In genomic region chr11:110565690-110566336, GRCh38 we compare ENCODE assay signal across 12 cellular contexts.
DNase-seq lines count a peak whose midpoint lies in the region; ATAC-seq and TF ChIP-seq lines count a peak whose summit lies in the region.
"Had no signal": no experiment of that assay in that cellular context is flagged by ENCODE, and none has a peak within 500 bp of the region (broad histone marks: within the 10 kb centered on the region; RNA-seq: fewer than 3 reads in every experiment).

No MANE protein-coding gene starts in this region.

- no peak for TF ChIP-seq RAD21 in HCT116 (IDR thresholded peaks at IDR 0.05; ENCODE audit: low read depth)

- peaks cover 0 to 2% (median 0%) of the 10 kb centered on the region in 7 donors for H3K4me1 Mint-ChIP-seq in naive thymus-derived CD4-positive, alpha-beta T cell
- no peaks in the 10 kb centered on the region for H3K4me1 Mint-ChIP-seq in activated naive CD4-positive, alpha-beta T cell treated with anti-CD3 and anti-CD28 coated beads for 36 hours (ENCODE audit: low read depth)
- H3K4me1 Mint-ChIP-seq in activated CD4-positive, alpha-beta memory T cell treated with anti-CD3 and anti-CD28 coated beads, Interleukin-2, amount 10 ng/mL, durations not matched to agents 7 days and 5 days: no peaks in the 10 kb centered on the region

- DNase-seq in HCT116 (ENCODE audit: low read depth, low spot score): no peak
- DNase-seq in NCI-H2029 (lab: John Stamatoyannopoulos, UW): peak; percentile 85
- peak in 5 of 7 donors; percentile 19 to 31 (median 26) for DNase-seq in adrenal gland
- peak in 1 of 9 donors; percentile 2 for DNase-seq in naive thymus-derived CD4-positive, alpha-beta T cell
- no peak for DNase-seq in activated naive CD4-positive, alpha-beta T cell treated with anti-CD3 and anti-CD28 coated beads for 36 hours
- no peak for DNase-seq in activated CD4-positive, alpha-beta memory T cell treated with anti-CD3 and anti-CD28 coated beads, Interleukin-2, amount 10 ng/mL, durations not matched to agents 7 days and 5 days
- DNase-seq in NCI-H2227 treated with DMSO at 0.1 percent for 48 hours (lab: John Stamatoyannopoulos, UW): no peak
- DNase-seq: NCI-H1092 treated with DMSO at 0.1 percent for 48 hours had no signal

- H3K27me3 ChIP-seq in HCT116 (ENCODE audit: insufficient read depth, low read length) (peaks cover 56% of the 10 kb centered on the region), adrenal gland (no peaks in the 10 kb centered on the region)
- no peaks in the 10 kb centered on the region for H3K27me3 ChIP-seq in naive thymus-derived CD4-positive, alpha-beta T cell (ENCODE audit: control insufficient read depth in 2 of 2, insufficient read depth in 2 of 2, low read length in 2 of 2)

- intact Hi-C loops in HCT116 (cut with micrococcal nuclease) (no loop called here), adrenal gland (cut with DNase I) (no loop called here)
- intact Hi-C loops in naive thymus-derived CD4-positive, alpha-beta T cell (cut with micrococcal nuclease): no loop called here
- intact Hi-C loops in activated naive CD4-positive, alpha-beta T cell treated with anti-CD3 and anti-CD28 coated beads for 36 hours (cut with micrococcal nuclease): no loop called here

- BruUV-seq in HCT116 (replicated peaks; lab: Mats Ljungman, UMichigan): no TSS peak

- H3K27ac ChIP-seq in HCT116 (ENCODE audit: low read depth, low read length) (no peak overlapping the region), adrenal gland (no peak overlapping the region)
- no peak overlapping the region for H3K27ac ChIP-seq in naive thymus-derived CD4-positive, alpha-beta T cell (ENCODE audit: low read depth, low read length)
- H3K27ac ChIP-seq: VCaP had no signal

- no peak overlapping the region for H3K27ac Mint-ChIP-seq in naive thymus-derived CD4-positive, alpha-beta T cell
- no peak overlapping the region for H3K27ac Mint-ChIP-seq in activated naive CD4-positive, alpha-beta T cell treated with anti-CD3 and anti-CD28 coated beads for 36 hours
- H3K27ac Mint-ChIP-seq in activated CD4-positive, alpha-beta memory T cell treated with anti-CD3 and anti-CD28 coated beads, Interleukin-2, amount 10 ng/mL, durations not matched to agents 7 days and 5 days: no peak overlapping the region

- H3K9me3 ChIP-seq in HCT116 (ENCODE audit: control insufficient read depth in 1 of 2, insufficient read depth in 1 of 2, low read depth in 1 of 2, low read length in 2 of 2) (no peaks in the 10 kb centered on the region), adrenal gland (replicated peaks in 1 of 3) (peaks cover 0 to 6% (median 0%) of the 10 kb centered on the region in 3 donors)
- no peaks in the 10 kb centered on the region for H3K9me3 ChIP-seq in naive thymus-derived CD4-positive, alpha-beta T cell (ENCODE audit: control insufficient read depth in 2 of 3, low read length in 3 of 3)

- H3K4me2 ChIP-seq in HCT116 (ENCODE audit: low read length): peak overlapping the region; percentile 32

- TF ChIP-seq POLR2A in HCT116 (IDR thresholded peaks at IDR 0.05; ENCODE audit: borderline replicate concordance, extremely low read depth, insufficient read depth, insufficient read length): no peak
- no peak for TF ChIP-seq POLR2A in adrenal gland (IDR thresholded peaks at IDR 0.05)

- H3K4me3 ChIP-seq in HCT116 (replicated peaks in 1 of 2; ENCODE audit: low read depth in 1 of 2, low read length in 2 of 2) (no peak overlapping the region), adrenal gland (no peak overlapping the region)
- H3K4me3 ChIP-seq in naive thymus-derived CD4-positive, alpha-beta T cell (ENCODE audit: low read length): no peak overlapping the region

- H4K20me1 ChIP-seq in HCT116 (ENCODE audit: insufficient read depth): no peaks in the 10 kb centered on the region

- POLR2A ChIA-PET in HCT116 (lab: Charles Lee): interaction anchor here (0.9 kb wide), 1 partner anchor 85 kb away, joined by 3 read pairs; no protein-coding TSS in a partner anchor
- POLR2A ChIA-PET in naive thymus-derived CD4-positive, alpha-beta T cell (lab: Charles Lee): no interaction called here
- POLR2A ChIA-PET in activated CD4-positive, alpha-beta memory T cell treated with anti-CD3 and anti-CD28 coated beads, Interleukin-2, amount 10 ng/mL, durations not matched to agents 7 days and 5 days (lab: Charles Lee): no interaction called here

- CTCF ChIA-PET in HCT116 (lab: Charles Lee): no interaction called here
- CTCF ChIA-PET in naive thymus-derived CD4-positive, alpha-beta T cell (lab: Charles Lee): no interaction called here
- CTCF ChIA-PET in activated naive CD4-positive, alpha-beta T cell treated with anti-CD3 and anti-CD28 coated beads for 36 hours (lab: Charles Lee): interaction anchor here (1.2 kb wide), 1 partner anchor 663 kb away, joined by 3 read pairs; no protein-coding TSS in a partner anchor
- CTCF ChIA-PET in activated CD4-positive, alpha-beta memory T cell treated with anti-CD3 and anti-CD28 coated beads, Interleukin-2, amount 10 ng/mL, durations not matched to agents 7 days and 5 days (lab: Charles Lee): no interaction called here

- TF ChIP-seq CTCF in HCT116 (IDR thresholded peaks at IDR 0.05 in 2 of 3, conservative IDR thresholded peaks at IDR 0.05 in 1 of 3; ENCODE audit: borderline replicate concordance in 1 of 3, insufficient read depth in 1 of 3, low read depth in 2 of 3, low read length in 2 of 3) (no peak), adrenal gland (IDR thresholded peaks at IDR 0.05) (no peak)

- H3K36me3 Mint-ChIP-seq in naive thymus-derived CD4-positive, alpha-beta T cell: no peaks in the 10 kb centered on the region
- no peaks in the 10 kb centered on the region for H3K36me3 Mint-ChIP-seq in activated naive CD4-positive, alpha-beta T cell treated with anti-CD3 and anti-CD28 coated beads for 36 hours (ENCODE audit: low read depth)
- no peaks in the 10 kb centered on the region for H3K36me3 Mint-ChIP-seq in activated CD4-positive, alpha-beta memory T cell treated with anti-CD3 and anti-CD28 coated beads, Interleukin-2, amount 10 ng/mL, durations not matched to agents 7 days and 5 days (ENCODE audit: low read depth)

- H2AFZ ChIP-seq in HCT116 (ENCODE audit: low read depth, low read length, poor library complexity, severe bottlenecking): no peak overlapping the region

- ATAC-seq in HCT116: peak; percentile 75
- ATAC-seq in naive thymus-derived CD4-positive, alpha-beta T cell: peak; percentile 54
- no peak for ATAC-seq in HG03439 (IDR thresholded peaks at IDR 0.05; ENCODE audit: unreplicated experiment)
- ATAC-seq: Right ventricle myocardium inferior had no signal

- H3K4me1 ChIP-seq in HCT116 (ENCODE audit: control insufficient read depth in 1 of 2, insufficient read depth in 2 of 2, low read length in 2 of 2): peaks cover 13 to 15% of the 10 kb centered on the region in 2 experiments; a peak in 3 of 4 replicates
- no peaks in the 10 kb centered on the region for H3K4me1 ChIP-seq in adrenal gland (replicated peaks in 1 of 2)
- no peaks in the 10 kb centered on the region for H3K4me1 ChIP-seq in naive thymus-derived CD4-positive, alpha-beta T cell (ENCODE audit: control insufficient read depth in 2 of 2, insufficient read depth in 2 of 2, low read length in 2 of 2)

- no peaks in the 10 kb centered on the region for H3K36me3 ChIP-seq in HCT116 (ENCODE audit: control insufficient read depth in 1 of 2, insufficient read depth in 2 of 2, low read length in 2 of 2)
- no peaks in the 10 kb centered on the region for H3K36me3 ChIP-seq in adrenal gland (replicated peaks in 1 of 2)
- no peaks in the 10 kb centered on the region for H3K36me3 ChIP-seq in naive thymus-derived CD4-positive, alpha-beta T cell (ENCODE audit: control insufficient read depth in 2 of 3, insufficient read depth in 3 of 3, low read length in 3 of 3)

- peaks cover 0 to 3% (median 0%) of the 10 kb centered on the region in 11 donors for H3K9me3 Mint-ChIP-seq in naive thymus-derived CD4-positive, alpha-beta T cell
- no peaks in the 10 kb centered on the region for H3K9me3 Mint-ChIP-seq in activated naive CD4-positive, alpha-beta T cell treated with anti-CD3 and anti-CD28 coated beads for 36 hours
- H3K9me3 Mint-ChIP-seq in activated CD4-positive, alpha-beta memory T cell treated with anti-CD3 and anti-CD28 coated beads, Interleukin-2, amount 10 ng/mL, durations not matched to agents 7 days and 5 days: no peaks in the 10 kb centered on the region
- H3K9me3 Mint-ChIP-seq: nephron progenitor cell had no signal

- RAD21 ChIA-PET in HCT116 (lab: Charles Lee; ENCODE audit: low non-redundant PET in 1 of 2, low total read pairs in 2 of 2, uncharacterized antibody in 2 of 2, unreplicated experiment in 2 of 2): no interaction called here

- H3K9me2 ChIP-seq in HCT116 (ENCODE audit: insufficient read depth): no peaks in the 10 kb centered on the region

- H3K27me3 Mint-ChIP-seq in naive thymus-derived CD4-positive, alpha-beta T cell: peaks cover 5 to 17% (median 9%) of the 10 kb centered on the region in 5 donors
- H3K27me3 Mint-ChIP-seq in activated naive CD4-positive, alpha-beta T cell treated with anti-CD3 and anti-CD28 coated beads for 36 hours (ENCODE audit: low read depth): peaks cover 5% of the 10 kb centered on the region
- H3K27me3 Mint-ChIP-seq in activated CD4-positive, alpha-beta memory T cell treated with anti-CD3 and anti-CD28 coated beads, Interleukin-2, amount 10 ng/mL, durations not matched to agents 7 days and 5 days: peaks cover 3% of the 10 kb centered on the region

- H3K79me2 ChIP-seq in HCT116 (ENCODE audit: insufficient read depth, low read length): no peaks in the 10 kb centered on the region

- no peak overlapping the region for H3K4me3 Mint-ChIP-seq in naive thymus-derived CD4-positive, alpha-beta T cell
- H3K4me3 Mint-ChIP-seq in activated naive CD4-positive, alpha-beta T cell treated with anti-CD3 and anti-CD28 coated beads for 36 hours: no peak overlapping the region
- H3K4me3 Mint-ChIP-seq in activated CD4-positive, alpha-beta memory T cell treated with anti-CD3 and anti-CD28 coated beads, Interleukin-2, amount 10 ng/mL, durations not matched to agents 7 days and 5 days: no peak overlapping the region

- 64 to 89% (median 77%) methylated on average over 7 to 9 of the region's 9 CpGs for WGBS in adrenal gland, 4 donors

- no peak overlapping the region for H3K9ac ChIP-seq in HCT116 (ENCODE audit: low read length)

TF ChIP-seq in HCT116, 20 proteins besides CTCF, POLR2A, EP300 and RAD21:
- no peak for TF ChIP-seq ATF3 (IDR thresholded peaks at IDR 0.05)
- TF ChIP-seq SRF (IDR thresholded peaks at IDR 0.05; ENCODE audit: low read depth): no peak
- TF ChIP-seq MAX (IDR thresholded peaks at IDR 0.05): peak; percentile 27; the same call in 1 of the 2 replicates
TF ChIP-seq in HCT116: peak in this region for 1.

Comparison
In these comparisons a context has a peak if more than half of its experiments do, and no peak if none do; other contexts are left out.
1. DNase-seq: peak in NCI-H2029 (single experiment) and adrenal gland (5 of 7); none in HCT116 (single experiment), activated naive CD4-positive, alpha-beta T cell treated with anti-CD3 and anti-CD28 coated beads for 36 hours (single experiment), activated CD4-positive, alpha-beta memory T cell treated with anti-CD3 and anti-CD28 coated beads, Interleukin-2, amount 10 ng/mL, durations not matched to agents 7 days and 5 days (single experiment) and NCI-H2227 treated with DMSO at 0.1 percent for 48 hours (single experiment).